Comparison of ENCODE assay signal across 13 cellular contexts in the genomic region with DNA sequence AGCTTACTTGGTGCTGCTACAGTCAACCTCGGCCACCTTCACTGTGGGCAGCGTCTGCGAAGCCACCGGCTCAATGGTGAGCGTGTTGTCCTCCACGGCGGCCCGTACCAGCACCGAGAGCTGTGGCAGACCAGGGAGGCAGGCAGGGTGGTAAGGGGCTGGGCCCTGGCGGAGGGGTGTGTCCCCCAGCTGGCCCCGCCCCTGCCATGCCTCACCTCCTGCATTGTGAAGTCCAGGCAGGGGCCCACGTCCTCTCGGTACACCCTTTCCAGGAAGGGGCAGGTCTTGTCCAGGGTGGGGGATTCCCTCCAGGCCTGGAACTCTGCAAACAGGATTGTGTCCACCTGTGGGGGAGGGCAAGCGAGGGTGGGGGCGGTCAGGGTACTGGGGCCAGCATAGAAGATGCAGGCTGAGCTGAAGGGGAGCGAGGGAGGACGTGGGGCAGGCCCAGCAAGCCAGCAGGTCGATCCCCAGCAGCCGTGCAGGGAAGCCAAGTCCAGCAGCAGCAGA. TPM values are rescaled to one million over a fixed set of nuclear protein-coding genes. Genes with fewer than 3 reads are reported as not detected.
DNase-seq lines count a peak whose midpoint lies in the region; ATAC-seq, FAIRE-seq and TF ChIP-seq lines count a peak whose summit lies in the region.
"Had no signal": no experiment of that assay in that cellular context is flagged by ENCODE, and none has a peak within 500 bp of the region (broad histone marks: within the 10 kb centered on the region; RNA-seq: fewer than 3 reads in every experiment).

No MANE protein-coding gene starts in this region.

- no peak for TF ChIP-seq POLR2A in gastrocnemius medialis (IDR thresholded peaks at IDR 0.05)

- intact Hi-C loops in gastrocnemius medialis (cut with DNase I; ENCODE audit: low total_unique reads) = no loop called here

- DNase-seq in NCI-H69 (lab: John Stamatoyannopoulos, UW) (peak; percentile 78), omental fat pad (ENCODE audit: low spot score) (no peak), HTR-8/SVneo (ENCODE audit: insufficient read length, low spot score) (no peak), gastrocnemius medialis (no peak)
- DNase-seq: activated naive CD4-positive, alpha-beta T cell; colonic mucosa; Karpas-422; Peyer's patch had no signal

- H3K27me3 ChIP-seq in iPS-18a (ENCODE audit: control insufficient read depth, insufficient read depth, low read length) = no peaks in the 10 kb centered on the region
- no peaks in the 10 kb centered on the region for H3K27me3 ChIP-seq in gastrocnemius medialis
- H3K27me3 ChIP-seq: colonic mucosa, gastroesophageal sphincter, Peyer's patch had no signal

- peak overlapping the region; percentile 43 for H3K4me3 ChIP-seq in iPS-18a (ENCODE audit: low read length)
- H3K4me3 ChIP-seq in gastrocnemius medialis = no peak overlapping the region
- H3K4me3 ChIP-seq: colonic mucosa, gastroesophageal sphincter, Peyer's patch had no signal

- H3K4me1 ChIP-seq in ES-I3 (ENCODE audit: insufficient read depth, low read length) (peaks cover 16% of the 10 kb centered on the region), iPS-18a (ENCODE audit: control insufficient read depth, low read depth, low read length) (peaks cover 11% of the 10 kb centered on the region), gastrocnemius medialis (no peaks in the 10 kb centered on the region)
- H3K4me1 ChIP-seq: colonic mucosa had no signal

- in situ Hi-C loops in gastrocnemius medialis (cut with MboI; ENCODE audit: low sequenced_read_pairs in 4 of 4) = no loop called here

- ATAC-seq in omental fat pad (ENCODE audit: low FRiP score) = peak; percentile 19
- ATAC-seq in gastrocnemius medialis = no peak
- ATAC-seq in GM18502 (IDR thresholded peaks at IDR 0.05; ENCODE audit: poor library complexity, unreplicated experiment) = no peak
- ATAC-seq: gastroesophageal sphincter had no signal

- H3K9ac ChIP-seq in ES-I3 (ENCODE audit: low read depth, low read length) (peak overlapping the region; percentile 27; the same call in 1 of the 2 replicates), iPS-18a (ENCODE audit: low read length) (no peak overlapping the region)

- H3K27ac ChIP-seq in iPS-18a (ENCODE audit: low read length) (no peak overlapping the region), gastrocnemius medialis (no peak overlapping the region)
- H3K27ac ChIP-seq: colonic mucosa, Peyer's patch had no signal

- TF ChIP-seq CTCF in omental fat pad (IDR thresholded peaks at IDR 0.05) (no peak), gastrocnemius medialis (IDR thresholded peaks at IDR 0.05 in 4 of 5, conservative IDR thresholded peaks at IDR 0.05 in 1 of 5) (no peak)

- FAIRE-seq in HTR-8/SVneo (lab: Jason Lieb, UNC) = no peak
- FAIRE-seq: TTC549 had no signal

- H3K36me3 ChIP-seq in ES-I3 (ENCODE audit: insufficient read depth, low read length) (no peaks in the 10 kb centered on the region), iPS-18a (ENCODE audit: control insufficient read depth, low read depth, low read length) (no peaks in the 10 kb centered on the region), gastrocnemius medialis (no peaks in the 10 kb centered on the region)
- H3K36me3 ChIP-seq: colonic mucosa had no signal

- H3K9me3 ChIP-seq in ES-I3 (ENCODE audit: control insufficient read depth, insufficient read depth, low read length) (no peaks in the 10 kb centered on the region), iPS-18a (ENCODE audit: control insufficient read depth, low read depth, low read length) (no peaks in the 10 kb centered on the region), gastrocnemius medialis (no peaks in the 10 kb centered on the region)
- H3K9me3 ChIP-seq: colonic mucosa, gastroesophageal sphincter, Peyer's patch had no signal

RNA-seq across cellular contexts. Expression of a gene that starts 12.8 kb away (rescaled TPM):
- total RNA-seq in omental fat pad = 10 to 100 TPM; 18.5 to 37.8 (median 25.4) TPM
- 1 to 10 TPM; 3.9 to 5.4 (median 4.9) TPM for total RNA-seq in gastrocnemius medialis

RNA-seq across cellular contexts. Expression of a gene that starts 13.2 kb away (rescaled TPM):
- total RNA-seq in omental fat pad = 100 to 1,000 TPM; 111 to 285 (median 246) TPM
- 100 to 1,000 TPM in 2 of 4 donors, 10 to 100 TPM in 2; 40.7 to 196 (median 89.0) TPM for total RNA-seq in gastrocnemius medialis

RNA-seq across cellular contexts. Expression of a gene that starts 45.6 kb away (rescaled TPM):
- total RNA-seq in omental fat pad (10 to 100 TPM in 3 of 4 donors, 1 to 10 TPM in 1; 5.8 to 17.0 (median 12.0) TPM), gastrocnemius medialis (1 to 10 TPM in 1 of 4 donors, under 1 TPM in 2, not detected in 1; 0.93 to 1.7 (median 0.94) TPM)
